In genomic region chr12:54358620-54358944, GRCh38 we compare ENCODE assay signal across 8 cellular contexts. TPM values are rescaled to one million over a fixed set of nuclear protein-coding genes. Genes with fewer than 3 reads are reported as not detected.
DNase-seq lines count a peak whose midpoint lies in the region; ATAC-seq and TF ChIP-seq lines count a peak whose summit lies in the region.

No MANE protein-coding gene starts in this region.

- peaks cover 9% of the 10 kb centered on the region for H3K79me1 ChIP-seq in mesenchymal stem cell (replicated peaks; ENCODE audit: low read length, poor library complexity, severe bottlenecking)

- H3K23ac ChIP-seq in mesenchymal stem cell (ENCODE audit: low read length in 2 of 2): peak overlapping the region in 1 of 2 experiments; percentile 100

- BruUV-seq in MCF 10A (replicated peaks; lab: Mats Ljungman, UMichigan): no TSS peak

- H4K8ac ChIP-seq in mesenchymal stem cell (ENCODE audit: low read length): peak overlapping the region; percentile 57

- peak overlapping the region; percentile 29 for H2BK120ac ChIP-seq in mesenchymal stem cell (ENCODE audit: low read depth, low read length)

- under 1% methylated on average over 6 of the region's 7 CpGs for WGBS in mesenchymal stem cell

- H3K36me3 Mint-ChIP-seq in MCF 10A (ENCODE audit: insufficient read depth, unreplicated experiment): no peaks in the 10 kb centered on the region

- peak overlapping the region; percentile 83 to 100 for H3K18ac ChIP-seq in mesenchymal stem cell (ENCODE audit: low read depth in 1 of 2, low read length in 2 of 2)

- H3K9me3 Mint-ChIP-seq in MCF 10A (ENCODE audit: unreplicated experiment): no peaks in the 10 kb centered on the region

- H3K36me3 ChIP-seq in breast epithelium (no peaks in the 10 kb centered on the region), mesenchymal stem cell (ENCODE audit: control insufficient read depth in 1 of 2, insufficient read depth in 2 of 2, low read depth in 1 of 2, low read length in 2 of 2) (peaks cover 0 to 5% of the 10 kb centered on the region in 2 experiments), upper lobe of right lung (no peaks in the 10 kb centered on the region)

- H3K27ac ChIP-seq in breast epithelium (peak overlapping the region; percentile 90 to 93), mesenchymal stem cell (ENCODE audit: low read length, poor library complexity, severe bottlenecking) (peak overlapping the region; percentile 78), upper lobe of right lung (peak overlapping the region; percentile 89)

- no peaks in the 10 kb centered on the region for H3K27me3 Mint-ChIP-seq in MCF 10A (ENCODE audit: insufficient read depth, unreplicated experiment)

- no peak overlapping the region for H3K4me3 Mint-ChIP-seq in MCF 10A (ENCODE audit: unreplicated experiment)

- H3K4me2 ChIP-seq in mesenchymal stem cell (ENCODE audit: low read length, poor library complexity, severe bottlenecking): peak overlapping the region; percentile 81

- peak overlapping the region; percentile 75 for H2BK5ac ChIP-seq in mesenchymal stem cell (ENCODE audit: low read depth, low read length, poor library complexity, severe bottlenecking)

- H2AK5ac ChIP-seq in mesenchymal stem cell (ENCODE audit: low read length, severe bottlenecking): peak overlapping the region; percentile 8

- ATAC-seq in upper lobe of right lung (no peak), GM18519 (IDR thresholded peaks at IDR 0.05; ENCODE audit: low FRiP score, unreplicated experiment) (no peak)

- no peak overlapping the region for H3K27ac Mint-ChIP-seq in MCF 10A (ENCODE audit: low read depth, unreplicated experiment)

- no peaks in the 10 kb centered on the region for H3K4me1 ChIP-seq in breast epithelium
- peaks cover 27% of the 10 kb centered on the region for H3K4me1 ChIP-seq in mesenchymal stem cell (ENCODE audit: control insufficient read depth, insufficient read depth, low read depth, low read length)
- peaks cover 21% of the 10 kb centered on the region for H3K4me1 ChIP-seq in upper lobe of right lung

- peak overlapping the region in 1 of 2 experiments; percentile 99 for H3K14ac ChIP-seq in mesenchymal stem cell (ENCODE audit: low read length in 2 of 2)

- DNase-seq in breast epithelium (ENCODE audit: low spot score in 2 of 2): no peak
- DNase-seq in MCF 10A (ENCODE audit: unreplicated experiment): no peak
- DNase-seq in cardiac fibroblast (ENCODE audit: low read depth in 2 of 2): peak in 1 of 2 donors; percentile 23
- peak; percentile 66 for DNase-seq in mesenchymal stem cell
- no peak for DNase-seq in upper lobe of right lung
- DNase-seq in DMS153 (lab: John Stamatoyannopoulos, UW): no peak
- DNase-seq in NCI-H1930 (lab: John Stamatoyannopoulos, UW): no peak

- intact Hi-C loops in breast epithelium (cut with DNase I; ENCODE audit: low total_unique reads) (no loop called here), MCF 10A (cut with micrococcal nuclease) (no loop called here), upper lobe of right lung (cut with DNase I) (no loop called here)

- H3K27me3 ChIP-seq in breast epithelium: no peaks in the 10 kb centered on the region
- H3K27me3 ChIP-seq in mesenchymal stem cell (ENCODE audit: control insufficient read depth in 1 of 2, insufficient read depth in 1 of 2, low read length in 2 of 2): no peaks in the 10 kb centered on the region
- H3K27me3 ChIP-seq in upper lobe of right lung: no peaks in the 10 kb centered on the region

- POLR2A ChIA-PET in MCF 10A (lab: Yijun Ruan, JAX): interaction anchor here (0.6 to 2.8 kb wide), 25 partner anchors 10 to 350 kb away, joined by 3 to 47 read pairs (median 4); partner anchors contain the start of genes CBX5, COPZ1, HNRNPA1 and HOXC8

- TF ChIP-seq CTCF in breast epithelium (IDR thresholded peaks at IDR 0.05) (no peak), MCF 10A (IDR thresholded peaks at IDR 0.05; ENCODE audit: unreplicated experiment) (no peak), cardiac fibroblast (IDR thresholded peaks at IDR 0.05; ENCODE audit: low read depth, low read length) (no peak), upper lobe of right lung (IDR thresholded peaks at IDR 0.05) (no peak)

- H3K9ac ChIP-seq in mesenchymal stem cell (ENCODE audit: low read length): peak overlapping the region; percentile 96

- H3K4me3 ChIP-seq in breast epithelium (peak overlapping the region; percentile 48 to 78 (median 69)), cardiac fibroblast (replicated peaks in 1 of 2; ENCODE audit: low read depth in 2 of 2, low read length in 2 of 2) (peak overlapping the region; percentile 58 to 72), mesenchymal stem cell (ENCODE audit: insufficient read depth in 1 of 2, low read depth in 1 of 2, low read length in 2 of 2) (peak overlapping the region; percentile 57 to 84), upper lobe of right lung (peak overlapping the region; percentile 71)

- H4K91ac ChIP-seq in mesenchymal stem cell (ENCODE audit: low read length): peak overlapping the region; percentile 62

- H3K4me1 Mint-ChIP-seq in MCF 10A (ENCODE audit: insufficient read depth, unreplicated experiment): peaks cover 24% of the 10 kb centered on the region

- H3K4ac ChIP-seq in mesenchymal stem cell (ENCODE audit: low read depth in 1 of 2, low read length in 2 of 2): peak overlapping the region; percentile 61 to 99

- peak overlapping the region; percentile 86 for H2AFZ ChIP-seq in mesenchymal stem cell (ENCODE audit: low read depth, low read length)

- H3K9me3 ChIP-seq in breast epithelium: no peaks in the 10 kb centered on the region
- no peaks in the 10 kb centered on the region for H3K9me3 ChIP-seq in mesenchymal stem cell (ENCODE audit: control insufficient read depth, low read length)
- H3K9me3 ChIP-seq in upper lobe of right lung: no peaks in the 10 kb centered on the region

- CTCF ChIA-PET in MCF 10A (lab: Yijun Ruan, JAX): interaction anchor here (1.0 to 6.1 kb wide), 13 partner anchors 10 to 158 kb away, joined by 3 to 57 read pairs (median 6); partner anchors contain the start of gene COPZ1

- H2BK15ac ChIP-seq in mesenchymal stem cell (ENCODE audit: low read depth, poor library complexity, severe bottlenecking): no peak overlapping the region

- no peak for TF ChIP-seq POLR2A in breast epithelium (IDR thresholded peaks at IDR 0.05)

- H2BK12ac ChIP-seq in mesenchymal stem cell (ENCODE audit: low read length in 2 of 2): peak overlapping the region; percentile 71 to 96

RNA-seq across cellular contexts. Expression of gene GPR84, which starts 5.7 kb away (rescaled TPM):
- total RNA-seq in breast epithelium (under 1 TPM in 1 of 3 donors, not detected in 2; 0.44 TPM), MCF 10A (2022) (0.17 TPM in 1 of 2 replicates, not detected in the other), upper lobe of right lung (0.96 TPM)
- polyA plus RNA-seq in mesenchymal stem cell (2013, experiment 1 of 2): not detected
- not detected for polyA plus RNA-seq in mesenchymal stem cell (2013, experiment 2 of 2)

RNA-seq across cellular contexts. Expression of gene ZNF385A, which starts 26.0 kb away (rescaled TPM):
- total RNA-seq in breast epithelium (10 to 100 TPM in 2 of 3 donors, 1 to 10 TPM in 1; 8.9 to 18.4 (median 10.5) TPM), MCF 10A (2022) (8.3 and 9.0 TPM in 2 replicates), upper lobe of right lung (26.6 TPM)
- polyA plus RNA-seq in mesenchymal stem cell (2013, experiment 1 of 2): 16.2 TPM
- 17.1 TPM for polyA plus RNA-seq in mesenchymal stem cell (2013, experiment 2 of 2)

RNA-seq across cellular contexts. Expression of gene COPZ1, which starts 33.7 kb away (rescaled TPM):
- total RNA-seq in breast epithelium: 100 to 1,000 TPM in 1 of 3 donors, 10 to 100 TPM in 2; 70.9 to 109 (median 90.1) TPM
- total RNA-seq in MCF 10A (2022): 207 and 299 TPM in 2 replicates
- polyA plus RNA-seq in mesenchymal stem cell (2013, experiment 1 of 2): 182 TPM
- 182 TPM for polyA plus RNA-seq in mesenchymal stem cell (2013, experiment 2 of 2)
- 125 TPM for total RNA-seq in upper lobe of right lung

RNA-seq across cellular contexts. Expression of gene NFE2, which starts 57.8 kb away (rescaled TPM):
- under 1 TPM; 0.15 to 0.48 (median 0.33) TPM for total RNA-seq in breast epithelium
- total RNA-seq in MCF 10A (2022): 0.40 and 0.64 TPM in 2 replicates
- polyA plus RNA-seq in mesenchymal stem cell (2013, experiment 1 of 2): 0.12 TPM
- polyA plus RNA-seq in mesenchymal stem cell (2013, experiment 2 of 2): 0.10 TPM
- total RNA-seq in upper lobe of right lung: 7.5 TPM
